8 cellular contexts compared by ENCODE assay signal in genomic region chr17:50547035-50547735, GRCh38. TPM values are rescaled to one million over a fixed set of nuclear protein-coding genes. Genes with fewer than 3 reads are reported as not detected.
DNase-seq lines count a peak whose midpoint lies in the region; ATAC-seq and TF ChIP-seq lines count a peak whose summit lies in the region.

TSS of gene SPATA20 (plus strand) at chr17:50547174. CDS start at chr17:50547209, 35 bp downstream.

- TF ChIP-seq CTCF in Caco-2 (IDR thresholded peaks at IDR 0.05; ENCODE audit: insufficient read depth in 1 of 2, low read depth in 1 of 2, low read length in 1 of 2, severe bottlenecking in 1 of 2, unreplicated experiment in 1 of 2), result peak; percentile 100

- H3K9me3 ChIP-seq in Caco-2 (no peaks in the 10 kb centered on the region), HUES48 (ENCODE audit: control insufficient read depth, insufficient read depth, low read length) (no peaks in the 10 kb centered on the region), muscle layer of colon (ENCODE audit: low read length) (no peaks in the 10 kb centered on the region)

- TF ChIP-seq POLR2A in erythroblast (IDR thresholded peaks at IDR 0.05; ENCODE audit: low read length), result peak; percentile 66

- H3K4me1 Mint-ChIP-seq in Caco-2 (ENCODE audit: low read depth, unreplicated experiment), result peaks cover 43% of the 10 kb centered on the region

- intact Hi-C loops in Caco-2 (cut with micrococcal nuclease; ENCODE audit: unreplicated experiment), result loop anchor here (1.0 to 10.0 kb wide), 9 partner anchors 13 to 410 kb away; partner anchors contain the start of gene CACNA1G

- no TSS peak for BruUV-seq in Caco-2 (replicated peaks; lab: Mats Ljungman, UMichigan)

- POLR2A ChIA-PET in Caco-2 (lab: Charles Lee), result interaction anchor here (0.5 kb wide), 1 partner anchor 137 kb away, joined by 4 read pairs; no protein-coding TSS in a partner anchor

- H3K9me3 Mint-ChIP-seq in Caco-2 (ENCODE audit: unreplicated experiment), result no peaks in the 10 kb centered on the region

- no peaks in the 10 kb centered on the region for H3K27me3 Mint-ChIP-seq in Caco-2 (ENCODE audit: insufficient read depth, unreplicated experiment)

- H3K4me3 ChIP-seq in Caco-2 (ENCODE audit: low read depth, low read length) (peak within 1 kb of the TSS; percentile 57), HUES48 (ENCODE audit: low read depth, low read length) (peak within 1 kb of the TSS; percentile 64), muscle layer of colon (ENCODE audit: low read depth in 1 of 2, low read length in 2 of 2) (peak within 1 kb of the TSS; percentile 38 to 87)

- peak within 1 kb of the TSS; percentile 72 for H3K27ac Mint-ChIP-seq in Caco-2 (ENCODE audit: unreplicated experiment)

- H3K27ac ChIP-seq in HUES48 (ENCODE audit: low read depth, low read length) (peak within 1 kb of the TSS; percentile 29), muscle layer of colon (ENCODE audit: low read depth, low read length) (peak within 1 kb of the TSS; percentile 7)

- peaks cover 8% of the 10 kb centered on the region for H3K36me3 ChIP-seq in Caco-2 (ENCODE audit: control insufficient read depth, insufficient read depth, low read length)
- H3K36me3 ChIP-seq in HUES48 (ENCODE audit: control insufficient read depth, insufficient read depth, low read length), result no peaks in the 10 kb centered on the region
- peaks cover 11% of the 10 kb centered on the region for H3K36me3 ChIP-seq in muscle layer of colon (ENCODE audit: insufficient read depth, low read length)

- DNase-seq in Caco-2 (peak; percentile 99), OCI-M1 (lab: John Stamatoyannopoulos, UW) (peak; percentile 91), activated T-cell treated with anti-CD3 and anti-CD28 coated beads for 48 hours (ENCODE audit: low read depth) (peak; percentile 87), erythroblast (lab: John Stamatoyannopoulos, UW) (peak; percentile 86 to 89)
- peak; percentile 61 to 71 for DNase-seq in stimulated activated CD8-positive, alpha-beta memory T cell treated with anti-CD3 and anti-CD28 coated beads, Interleukin-7, amount 100 ng/mL, for 1 hour (ENCODE audit: low read depth in 2 of 2)

- CTCF ChIA-PET in Caco-2 (lab: Charles Lee), result interaction anchor here (0.6 to 5.6 kb wide), 10 partner anchors 8 to 236 kb away, joined by 3 to 272 read pairs (median 6); partner anchors contain the start of genes CACNA1G and RSAD1

- H3K27me3 ChIP-seq in Caco-2 (replicated peaks; ENCODE audit: control insufficient read depth, insufficient read depth, low read length), result no peaks in the 10 kb centered on the region
- no peaks in the 10 kb centered on the region for H3K27me3 ChIP-seq in HUES48 (ENCODE audit: control insufficient read depth, insufficient read depth, low read length)
- H3K27me3 ChIP-seq in muscle layer of colon (ENCODE audit: control insufficient read depth in 1 of 2, insufficient read depth in 2 of 2, low read length in 2 of 2), result no peaks in the 10 kb centered on the region

- H3K9ac ChIP-seq in HUES48 (ENCODE audit: low read depth, low read length) (peak within 1 kb of the TSS; percentile 50; the same call in 1 of the 2 replicates), muscle layer of colon (ENCODE audit: low read length) (peak within 1 kb of the TSS; percentile 92)

- H3K4me1 ChIP-seq in Caco-2 (peaks cover 38% of the 10 kb centered on the region), HUES48 (ENCODE audit: control insufficient read depth, insufficient read depth, low read length) (peaks cover 14% of the 10 kb centered on the region), muscle layer of colon (ENCODE audit: insufficient read depth, low read length) (peaks cover 29% of the 10 kb centered on the region)

- H3K4me3 Mint-ChIP-seq in Caco-2 (ENCODE audit: unreplicated experiment), result peak within 1 kb of the TSS; percentile 80

- ATAC-seq in GM21360 (IDR thresholded peaks at IDR 0.05; ENCODE audit: unreplicated experiment), result peak; percentile 72

- peaks cover 25% of the 10 kb centered on the region for H3K36me3 Mint-ChIP-seq in Caco-2 (ENCODE audit: insufficient read depth, unreplicated experiment)

RNA-seq across cellular contexts. Expression of gene SPATA20, which starts in this region (rescaled TPM):
- 149 and 176 TPM in 2 replicates for total RNA-seq in Caco-2 (2022)

Comparison
In these comparisons a context has a peak if more than half of its experiments do, and no peak if none do; other contexts are left out.
1. Peak in every context shown above with its lines: DNase-seq, ATAC-seq, H3K4me3 ChIP-seq and H3K27ac ChIP-seq.